8 cellular contexts compared by ENCODE assay signal in genomic region chrX:154541896-154542722, GRCh38. TPM values are rescaled to one million over a fixed set of nuclear protein-coding genes. Genes with fewer than 3 reads are reported as not detected.
DNase-seq lines count a peak whose midpoint lies in the region; ATAC-seq and TF ChIP-seq lines count a peak whose summit lies in the region.

No MANE protein-coding gene starts in this region.

- H3K36me3 ChIP-seq in MG63, result peaks cover 8% of the 10 kb centered on the region

- peak; percentile 29 to 36 for ATAC-seq in activated T-cell treated with anti-CD3 and anti-CD28 coated beads, Interleukin-2, amount 50 U/mL, for 4 hours
- no peak for ATAC-seq in GM19023 (IDR thresholded peaks at IDR 0.05; ENCODE audit: unreplicated experiment)

- peaks cover 13% of the 10 kb centered on the region for H3K36me3 Mint-ChIP-seq in activated T-cell treated with anti-CD3 and anti-CD28 coated beads, Interleukin-2, amount 50 U/mL, for 4 hours (ENCODE audit: insufficient read depth)
- H3K36me3 Mint-ChIP-seq in progenitor cell of endocrine pancreas (ENCODE audit: insufficient read depth), result peaks cover 7% of the 10 kb centered on the region

- no peaks in the 10 kb centered on the region for H3K27me3 Mint-ChIP-seq in activated T-cell treated with anti-CD3 and anti-CD28 coated beads, Interleukin-2, amount 50 U/mL, for 4 hours (ENCODE audit: low read depth)
- H3K27me3 Mint-ChIP-seq in progenitor cell of endocrine pancreas, result no peaks in the 10 kb centered on the region

- H3K4me3 ChIP-seq in MG63, result no peak overlapping the region
- H3K4me3 ChIP-seq in fibroblast of the aortic adventitia (ENCODE audit: low read depth, low read length), result peak overlapping the region; percentile 14

- no peaks in the 10 kb centered on the region for H3K9me3 Mint-ChIP-seq in activated T-cell treated with anti-CD3 and anti-CD28 coated beads, Interleukin-2, amount 50 U/mL, for 4 hours
- H3K9me3 Mint-ChIP-seq in progenitor cell of endocrine pancreas (ENCODE audit: low read depth), result peaks cover 7% of the 10 kb centered on the region

- peak overlapping the region; percentile 84 for H3K4me3 Mint-ChIP-seq in activated T-cell treated with anti-CD3 and anti-CD28 coated beads, Interleukin-2, amount 50 U/mL, for 4 hours
- no peak overlapping the region for H3K4me3 Mint-ChIP-seq in progenitor cell of endocrine pancreas (ENCODE audit: low read depth)

- no peaks in the 10 kb centered on the region for H3K27me3 ChIP-seq in MG63

- DNase-seq in CD1c-positive myeloid dendritic cell (ENCODE audit: extremely low spot score) (peak; percentile 80), MG63 (peak; percentile 82), fibroblast of the aortic adventitia (ENCODE audit: low read depth) (peak; percentile 96), progenitor cell of endocrine pancreas (ENCODE audit: low spot score, unreplicated experiment) (no peak), NCI-H82 treated with DMSO at 0.1 percent for 48 hours (lab: John Stamatoyannopoulos, UW; ENCODE audit: unreplicated experiment) (no peak), DMS114 treated with DMSO at 0.1 percent for 48 hours (lab: John Stamatoyannopoulos, UW; ENCODE audit: unreplicated experiment) (no peak)
- peak; percentile 45 for DNase-seq in activated T-cell treated with anti-CD3 and anti-CD28 coated beads, Interleukin-2, amount 50 U/mL, for 4 hours

- H3K27ac Mint-ChIP-seq in progenitor cell of endocrine pancreas, result peak overlapping the region; percentile 33

- peaks cover 36% of the 10 kb centered on the region for H3K4me1 Mint-ChIP-seq in activated T-cell treated with anti-CD3 and anti-CD28 coated beads, Interleukin-2, amount 50 U/mL, for 4 hours (ENCODE audit: low read depth)
- H3K4me1 Mint-ChIP-seq in progenitor cell of endocrine pancreas (ENCODE audit: low read depth), result peaks cover 4% of the 10 kb centered on the region

- H3K9me3 ChIP-seq in MG63, result no peaks in the 10 kb centered on the region

- no peak for TF ChIP-seq CTCF in fibroblast of the aortic adventitia (IDR thresholded peaks at IDR 0.05; ENCODE audit: insufficient read depth, low read length)
- no peak for TF ChIP-seq CTCF in progenitor cell of endocrine pancreas (IDR thresholded peaks at IDR 0.05; ENCODE audit: unreplicated experiment)

RNA-seq across cellular contexts. Expression of gene G6PD, which starts 4.5 kb away (rescaled TPM):
- total RNA-seq in MG63 (2014; rRNA removed; shearing (Covaris generic); ENCODE audit: low replicate concordance), result 50.4 and 61.8 TPM in 2 replicates
- 100 to 1,000 TPM; 101 to 105 (median 102) TPM for total RNA-seq in activated T-cell treated with anti-CD3 and anti-CD28 coated beads, Interleukin-2, amount 50 U/mL, for 4 hours
- 45.5 and 126 TPM in 2 replicates for total RNA-seq in fibroblast of the aortic adventitia (ENCODE audit: low replicate concordance)
- total RNA-seq in progenitor cell of endocrine pancreas, result 47.7 and 55.1 TPM in 2 replicates

RNA-seq across cellular contexts. Expression of gene IKBKG, which starts 5.3 kb away (rescaled TPM):
- 18.5 and 31.4 TPM in 2 replicates for total RNA-seq in MG63 (2014; rRNA removed; shearing (Covaris generic); ENCODE audit: low replicate concordance)
- 10 to 100 TPM; 44.3 to 51.6 (median 45.3) TPM for total RNA-seq in activated T-cell treated with anti-CD3 and anti-CD28 coated beads, Interleukin-2, amount 50 U/mL, for 4 hours
- total RNA-seq in fibroblast of the aortic adventitia (ENCODE audit: low replicate concordance) (17.1 and 37.2 TPM in 2 replicates), progenitor cell of endocrine pancreas (16.7 and 19.1 TPM in 2 replicates)

RNA-seq across cellular contexts. Expression of gene FAM3A, which starts 26.1 kb away (rescaled TPM):
- total RNA-seq in MG63 (2014; rRNA removed; shearing (Covaris generic); ENCODE audit: low replicate concordance), result 22.3 and 48.2 TPM in 2 replicates
- 10 to 100 TPM; 30.4 to 40.7 (median 30.8) TPM for total RNA-seq in activated T-cell treated with anti-CD3 and anti-CD28 coated beads, Interleukin-2, amount 50 U/mL, for 4 hours
- total RNA-seq in fibroblast of the aortic adventitia (ENCODE audit: low replicate concordance) (16.9 and 20.0 TPM in 2 replicates), progenitor cell of endocrine pancreas (29.5 and 34.3 TPM in 2 replicates)

RNA-seq across cellular contexts. Expression of gene CTAG1A, which starts 42.8 kb away (rescaled TPM):
- total RNA-seq in MG63 (2014; rRNA removed; shearing (Covaris generic); ENCODE audit: low replicate concordance), result not detected in 2 replicates
- not detected for total RNA-seq in activated T-cell treated with anti-CD3 and anti-CD28 coated beads, Interleukin-2, amount 50 U/mL, for 4 hours
- total RNA-seq in fibroblast of the aortic adventitia (ENCODE audit: low replicate concordance) (not detected in 2 replicates), progenitor cell of endocrine pancreas (not detected in 2 replicates)

RNA-seq across cellular contexts. Expression of gene SLC10A3, which starts 51.7 kb away (rescaled TPM):
- total RNA-seq in MG63 (2014; rRNA removed; shearing (Covaris generic); ENCODE audit: low replicate concordance), result 5.1 and 15.2 TPM in 2 replicates
- 10 to 100 TPM; 31.3 to 32.0 (median 31.9) TPM for total RNA-seq in activated T-cell treated with anti-CD3 and anti-CD28 coated beads, Interleukin-2, amount 50 U/mL, for 4 hours
- 23.9 and 28.6 TPM in 2 replicates for total RNA-seq in fibroblast of the aortic adventitia (ENCODE audit: low replicate concordance)
- 10.4 and 10.9 TPM in 2 replicates for total RNA-seq in progenitor cell of endocrine pancreas

Comparison
In these comparisons a context has a peak if more than half of its experiments do, and no peak if none do; other contexts are left out.
1. DNase-seq: peak in CD1c-positive myeloid dendritic cell (single experiment), MG63 (single experiment), activated T-cell treated with anti-CD3 and anti-CD28 coated beads, Interleukin-2, amount 50 U/mL, for 4 hours (single experiment) and fibroblast of the aortic adventitia (single experiment); none in progenitor cell of endocrine pancreas (single experiment), NCI-H82 treated with DMSO at 0.1 percent for 48 hours (single experiment) and DMS114 treated with DMSO at 0.1 percent for 48 hours (single experiment).